8 cellular contexts compared by ENCODE assay signal in the genomic region with DNA sequence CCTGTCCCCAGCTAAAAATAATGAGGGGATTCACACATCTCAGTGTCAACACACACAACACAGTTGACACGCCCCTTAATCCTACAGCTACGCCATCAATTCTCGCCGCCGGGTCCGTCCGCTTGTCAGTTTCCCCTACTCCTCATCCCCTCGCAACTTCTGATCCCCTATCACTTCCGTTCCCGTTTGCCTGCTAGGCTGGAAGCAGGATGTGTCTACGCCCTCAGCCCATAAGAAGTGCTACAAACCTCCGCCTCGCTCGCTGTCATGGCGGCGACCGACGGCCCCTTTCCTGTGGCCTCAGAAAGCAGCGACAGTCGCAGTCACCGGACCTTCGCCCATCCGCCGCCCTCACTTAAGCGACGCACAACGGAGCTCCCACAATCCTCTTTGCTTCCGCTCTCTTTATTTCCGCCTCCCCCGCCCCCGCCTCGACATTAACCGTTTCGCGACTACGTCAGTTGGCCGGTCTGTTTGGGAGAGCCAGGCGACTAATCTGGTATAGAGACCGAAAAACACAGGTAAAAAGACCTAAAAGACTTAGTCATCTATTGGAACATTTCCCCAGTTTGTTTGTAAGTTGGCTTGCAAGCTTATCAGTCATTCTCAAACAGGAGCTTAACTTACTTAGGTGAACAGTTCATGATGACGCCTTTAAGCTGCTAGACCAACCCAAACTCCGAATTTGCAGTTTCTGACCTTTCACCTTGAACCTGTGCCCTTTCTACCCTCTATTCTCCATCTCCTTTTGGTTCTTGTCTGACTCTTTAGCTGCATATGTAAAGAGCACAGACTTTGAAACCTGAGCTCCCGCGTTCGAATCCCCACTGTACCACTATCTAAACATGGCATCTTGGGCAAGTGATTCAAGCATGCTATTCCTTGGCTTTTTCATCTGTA. TPM values are rescaled to one million over a fixed set of nuclear protein-coding genes. Genes with fewer than 3 reads are reported as not detected.
DNase-seq lines count a peak whose midpoint lies in the region; ATAC-seq and TF ChIP-seq lines count a peak whose summit lies in the region.

A gene with protein sequence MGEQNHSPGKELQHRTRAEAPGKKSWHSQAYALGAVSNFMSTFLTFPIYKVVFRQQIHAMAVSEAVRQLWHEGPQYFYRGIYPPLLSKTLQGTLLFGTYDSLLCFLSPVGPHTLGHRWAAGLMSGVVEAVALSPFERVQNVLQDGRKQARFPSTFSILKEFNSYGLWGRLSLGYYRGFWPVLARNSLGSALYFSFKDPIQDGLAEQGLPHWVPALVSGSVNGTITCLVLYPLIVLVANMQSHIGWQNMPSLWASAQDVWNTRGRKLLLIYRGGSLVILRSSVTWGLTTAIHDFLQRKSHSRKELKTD (minus strand): TSS at position 380 of the 900 bp plus-strand sequence. CDS start 51,752 bp downstream, outside the sequence.

- DNase-seq in EL (peak; percentile 76), GOT3 (lab: John Stamatoyannopoulos, UW) (peak; percentile 2), LHCN-M2 (ENCODE audit: low read depth) (peak; percentile 75), RWPE2 (ENCODE audit: low spot score) (peak; percentile 69), fibroblast of villous mesenchyme (ENCODE audit: low read depth) (peak; percentile 76), neural crest cell (ENCODE audit: low read depth, low spot score) (peak; percentile 49)
- DNase-seq in activated effector memory CD4-positive, alpha-beta T cell treated with anti-CD3 and anti-CD28 coated beads, Interleukin-2, amount 50 U/mL, for 16 hours = peak; percentile 90

- H3K4me3 ChIP-seq in RWPE2 (ENCODE audit: severe bottlenecking) = peak within 1 kb of the TSS; percentile 50
- peak within 1 kb of the TSS; percentile 77 for H3K4me3 ChIP-seq in fibroblast of villous mesenchyme (ENCODE audit: low read depth, low read length)
- peak within 1 kb of the TSS; percentile 86 to 92 for H3K4me3 ChIP-seq in stomach smooth muscle (ENCODE audit: low read length in 2 of 2)

- H3K27me3 ChIP-seq in RWPE2 (ENCODE audit: insufficient read depth, poor library complexity, severe bottlenecking) (no peaks in the 10 kb centered on the region), stomach smooth muscle (ENCODE audit: control insufficient read depth in 1 of 2, insufficient read depth in 2 of 2, low read length in 2 of 2) (peaks cover 0 to 7% of the 10 kb centered on the region in 2 donors)

- H3K36me3 ChIP-seq in RWPE2 (ENCODE audit: low read depth) (no peaks in the 10 kb centered on the region), stomach smooth muscle (ENCODE audit: control insufficient read depth in 2 of 2, insufficient read depth in 2 of 2, low read length in 2 of 2) (no peaks in the 10 kb centered on the region)

- peak within 1 kb of the TSS; percentile 99 for H3K4me3 Mint-ChIP-seq in neural crest cell

- no peaks in the 10 kb centered on the region for H3K9me3 Mint-ChIP-seq in neural crest cell

- peak within 1 kb of the TSS; percentile 77 to 86 for H3K9ac ChIP-seq in stomach smooth muscle (ENCODE audit: low read length in 2 of 2)

- H3K36me3 Mint-ChIP-seq in neural crest cell (ENCODE audit: low read depth) = no peaks in the 10 kb centered on the region

- H3K9me3 ChIP-seq in RWPE2 (ENCODE audit: severe bottlenecking) (no peaks in the 10 kb centered on the region), stomach smooth muscle (ENCODE audit: control insufficient read depth in 2 of 2, low read length in 2 of 2) (no peaks in the 10 kb centered on the region)

- H3K4me1 Mint-ChIP-seq in neural crest cell = peaks cover 9% of the 10 kb centered on the region

- H3K27ac ChIP-seq in RWPE2 (ENCODE audit: poor library complexity, severe bottlenecking) = peak within 1 kb of the TSS; percentile 64
- peak within 1 kb of the TSS; percentile 82 for H3K27ac ChIP-seq in stomach smooth muscle (ENCODE audit: low read length)

- ATAC-seq in RWPE2 (ENCODE audit: low read depth) = peak; percentile 95

- H3K27ac Mint-ChIP-seq in neural crest cell (ENCODE audit: unreplicated experiment) = peak within 1 kb of the TSS; percentile 99

- no peaks in the 10 kb centered on the region for H3K4me1 ChIP-seq in RWPE2 (ENCODE audit: insufficient read depth, poor library complexity, severe bottlenecking)
- H3K4me1 ChIP-seq in stomach smooth muscle (ENCODE audit: control insufficient read depth, insufficient read depth, low read length) = peaks cover 7% of the 10 kb centered on the region

- TF ChIP-seq CTCF in RWPE2 (IDR thresholded peaks at IDR 0.05; ENCODE audit: poor library complexity, severe bottlenecking) (no peak), fibroblast of villous mesenchyme (IDR thresholded peaks at IDR 0.05; ENCODE audit: insufficient read depth, low read depth, low read length) (no peak), neural crest cell (conservative IDR thresholded peaks at IDR 0.05) (no peak)

- H3K27me3 Mint-ChIP-seq in neural crest cell (ENCODE audit: low read depth) = peaks cover 2% of the 10 kb centered on the region

RNA-seq across cellular contexts. Expression of the gene that starts here (rescaled TPM):
- total RNA-seq in LHCN-M2 (2014; rRNA removed) (5.6 and 5.9 TPM in 2 replicates), fibroblast of villous mesenchyme (5.6 and 5.8 TPM in 2 replicates), neural crest cell (6.2 and 6.8 TPM in 2 replicates)
- polyA plus RNA-seq in LHCN-M2 (2012) = 5.3 TPM

Comparison
In these comparisons a context has a peak if more than half of its experiments do, and no peak if none do; other contexts are left out.
1. Peak in every context shown above with its lines: DNase-seq, ATAC-seq, H3K4me3 ChIP-seq and H3K27ac ChIP-seq.
2. DNase-seq: peak in every context shown above with its lines; median percentile 90 in activated effector memory CD4-positive, alpha-beta T cell treated with anti-CD3 and anti-CD28 coated beads, Interleukin-2, amount 50 U/mL, for 16 hours; 76 in EL; 76 in fibroblast of villous mesenchyme; 75 in LHCN-M2; 69 in RWPE2; 49 in neural crest cell; 2 in GOT3.